ENCODE assay signal across 1 cellular context in the genomic region with DNA sequence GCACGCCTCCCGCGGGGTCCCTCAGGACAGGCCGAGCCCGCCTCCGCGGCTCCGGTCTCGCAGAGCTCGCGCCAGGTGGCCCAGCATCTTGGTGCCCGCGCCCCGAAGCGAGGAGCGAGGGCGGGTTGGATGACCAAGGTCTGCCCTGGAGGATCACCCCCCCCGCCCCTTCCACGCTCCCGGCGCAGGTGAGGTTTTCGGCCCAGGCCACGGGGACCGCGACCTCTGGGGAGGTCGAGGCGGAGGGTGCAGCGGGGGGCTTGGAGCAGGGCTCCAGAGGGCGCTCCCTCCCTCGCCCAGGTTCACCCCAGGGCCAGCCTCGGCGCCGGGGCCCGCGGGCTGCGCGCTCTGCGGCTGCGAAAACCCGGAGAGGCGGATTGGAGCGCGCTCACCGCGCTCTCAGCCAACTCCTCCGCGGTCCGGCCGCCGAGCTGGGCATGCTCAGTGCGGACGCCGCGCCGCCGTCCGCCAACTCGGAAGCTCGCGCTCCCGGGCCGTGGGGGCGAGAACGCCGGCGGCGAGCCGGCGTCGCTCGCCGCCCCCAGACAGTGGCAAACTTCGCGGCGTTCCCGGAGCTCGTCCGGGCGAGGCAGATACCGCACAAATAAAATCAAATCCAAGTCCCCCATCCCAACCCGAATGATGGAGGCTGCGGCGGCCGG.
TF ChIP-seq lines count a peak whose summit lies in the region.

A gene with protein sequence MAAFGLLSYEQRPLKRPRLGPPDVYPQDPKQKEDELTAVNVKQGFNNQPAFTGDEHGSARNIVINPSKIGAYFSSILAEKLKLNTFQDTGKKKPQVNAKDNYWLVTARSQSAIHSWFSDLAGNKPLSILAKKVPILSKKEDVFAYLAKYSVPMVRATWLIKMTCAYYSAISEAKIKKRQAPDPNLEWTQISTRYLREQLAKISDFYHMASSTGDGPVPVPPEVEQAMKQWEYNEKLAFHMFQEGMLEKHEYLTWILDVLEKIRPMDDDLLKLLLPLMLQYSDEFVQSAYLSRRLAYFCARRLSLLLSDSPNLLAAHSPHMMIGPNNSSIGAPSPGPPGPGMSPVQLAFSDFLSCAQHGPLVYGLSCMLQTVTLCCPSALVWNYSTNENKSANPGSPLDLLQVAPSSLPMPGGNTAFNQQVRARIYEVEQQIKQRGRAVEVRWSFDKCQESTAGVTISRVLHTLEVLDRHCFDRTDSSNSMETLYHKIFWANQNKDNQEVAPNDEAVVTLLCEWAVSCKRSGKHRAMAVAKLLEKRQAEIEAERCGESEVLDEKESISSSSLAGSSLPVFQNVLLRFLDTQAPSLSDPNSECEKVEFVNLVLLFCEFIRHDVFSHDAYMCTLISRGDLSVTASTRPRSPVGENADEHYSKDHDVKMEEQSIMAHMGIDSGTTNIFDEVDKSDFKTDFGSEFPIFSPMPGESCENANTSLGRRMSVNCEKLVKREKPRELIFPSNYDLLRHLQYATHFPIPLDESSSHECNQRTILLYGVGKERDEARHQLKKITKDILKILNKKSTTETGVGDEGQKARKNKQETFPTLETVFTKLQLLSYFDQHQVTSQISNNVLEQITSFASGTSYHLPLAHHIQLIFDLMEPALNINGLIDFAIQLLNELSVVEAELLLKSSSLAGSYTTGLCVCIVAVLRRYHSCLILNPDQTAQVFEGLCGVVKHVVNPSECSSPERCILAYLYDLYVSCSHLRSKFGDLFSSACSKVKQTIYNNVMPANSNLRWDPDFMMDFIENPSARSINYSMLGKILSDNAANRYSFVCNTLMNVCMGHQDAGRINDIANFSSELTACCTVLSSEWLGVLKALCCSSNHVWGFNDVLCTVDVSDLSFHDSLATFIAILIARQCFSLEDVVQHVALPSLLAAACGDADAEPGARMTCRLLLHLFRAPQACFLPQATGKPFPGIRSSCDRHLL (N-terminal part only) (plus strand): TSS at position 438 of the 662 bp plus-strand sequence. CDS start 1,263 bp downstream, outside the sequence.

TF ChIP-seq in HepG2, 621 proteins besides CTCF, POLR2A, EP300 and RAD21 (continued from another document and continues in another):
- no peak for TF ChIP-seq SOX6 (IDR thresholded peaks at IDR 0.05)
- TF ChIP-seq SOX6 (CRISPR knock-in tag; IDR thresholded peaks at IDR 0.05) = peak; percentile 53; the same call in 1 of the 2 replicates
- TF ChIP-seq, protein P1, sequence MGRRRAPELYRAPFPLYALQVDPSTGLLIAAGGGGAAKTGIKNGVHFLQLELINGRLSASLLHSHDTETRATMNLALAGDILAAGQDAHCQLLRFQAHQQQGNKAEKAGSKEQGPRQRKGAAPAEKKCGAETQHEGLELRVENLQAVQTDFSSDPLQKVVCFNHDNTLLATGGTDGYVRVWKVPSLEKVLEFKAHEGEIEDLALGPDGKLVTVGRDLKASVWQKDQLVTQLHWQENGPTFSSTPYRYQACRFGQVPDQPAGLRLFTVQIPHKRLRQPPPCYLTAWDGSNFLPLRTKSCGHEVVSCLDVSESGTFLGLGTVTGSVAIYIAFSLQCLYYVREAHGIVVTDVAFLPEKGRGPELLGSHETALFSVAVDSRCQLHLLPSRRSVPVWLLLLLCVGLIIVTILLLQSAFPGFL (CRISPR knock-in tag; IDR thresholded peaks at IDR 0.05) = no peak
- 0 out of 2 replicates have a peak, but pooled peaks have one; percentile 27 for TF ChIP-seq ZNF12 (CRISPR knock-in tag; IDR thresholded peaks at IDR 0.05)
- TF ChIP-seq, protein P2, sequence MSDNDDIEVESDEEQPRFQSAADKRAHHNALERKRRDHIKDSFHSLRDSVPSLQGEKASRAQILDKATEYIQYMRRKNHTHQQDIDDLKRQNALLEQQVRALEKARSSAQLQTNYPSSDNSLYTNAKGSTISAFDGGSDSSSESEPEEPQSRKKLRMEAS (IDR thresholded peaks at IDR 0.05) = peak; percentile 47; the same call in 1 of the 2 replicates
- TF ChIP-seq STAT5B (CRISPR knock-in tag; IDR thresholded peaks at IDR 0.05) = no peak
- TF ChIP-seq ZNF879 (CRISPR knock-in tag; IDR thresholded peaks at IDR 0.05) = 0 out of 2 replicates have a peak, but pooled peaks have one; percentile 73
- TF ChIP-seq ZNF275 (CRISPR knock-in tag; IDR thresholded peaks at IDR 0.05; ENCODE audit: borderline replicate concordance) = peak; percentile 27; the same call in 1 of the 2 replicates
- no peak for TF ChIP-seq NFKB2 (CRISPR knock-in tag; IDR thresholded peaks at IDR 0.05; ENCODE audit: borderline replicate concordance)
- TF ChIP-seq DBP (CRISPR knock-in tag; IDR thresholded peaks at IDR 0.05; ENCODE audit: not compliant biosample characterization) = no peak
- TF ChIP-seq, protein P3, sequence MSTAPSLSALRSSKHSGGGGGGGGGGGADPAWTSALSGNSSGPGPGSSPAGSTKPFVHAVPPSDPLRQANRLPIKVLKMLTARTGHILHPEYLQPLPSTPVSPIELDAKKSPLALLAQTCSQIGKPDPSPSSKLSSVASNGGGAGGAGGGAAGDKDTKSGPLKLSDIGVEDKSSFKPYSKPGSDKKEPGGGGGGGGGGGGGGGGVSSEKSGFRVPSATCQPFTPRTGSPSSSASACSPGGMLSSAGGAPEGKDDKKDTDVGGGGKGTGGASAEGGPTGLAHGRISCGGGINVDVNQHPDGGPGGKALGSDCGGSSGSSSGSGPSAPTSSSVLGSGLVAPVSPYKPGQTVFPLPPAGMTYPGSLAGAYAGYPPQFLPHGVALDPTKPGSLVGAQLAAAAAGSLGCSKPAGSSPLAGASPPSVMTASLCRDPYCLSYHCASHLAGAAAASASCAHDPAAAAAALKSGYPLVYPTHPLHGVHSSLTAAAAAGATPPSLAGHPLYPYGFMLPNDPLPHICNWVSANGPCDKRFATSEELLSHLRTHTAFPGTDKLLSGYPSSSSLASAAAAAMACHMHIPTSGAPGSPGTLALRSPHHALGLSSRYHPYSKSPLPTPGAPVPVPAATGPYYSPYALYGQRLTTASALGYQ (CRISPR knock-in tag; IDR thresholded peaks at IDR 0.05) = no peak
- TF ChIP-seq SRSF4 (IDR thresholded peaks at IDR 0.05; ENCODE audit: low read depth, low read length, poor library complexity, severe bottlenecking) = no peak
- TF ChIP-seq ZNF549 (CRISPR knock-in tag; IDR thresholded peaks at IDR 0.05) = no peak
- TF ChIP-seq ZBTB25 (CRISPR knock-in tag; IDR thresholded peaks at IDR 0.05) = no peak
- no peak for TF ChIP-seq PRMT3 (CRISPR knock-in tag; IDR thresholded peaks at IDR 0.05; ENCODE audit: borderline replicate concordance, low read depth)
- no peak for TF ChIP-seq SSRP1 (CRISPR knock-in tag; IDR thresholded peaks at IDR 0.05)
- no peak for TF ChIP-seq ZNF605 (CRISPR knock-in tag; IDR thresholded peaks at IDR 0.05)
- TF ChIP-seq, protein P4, sequence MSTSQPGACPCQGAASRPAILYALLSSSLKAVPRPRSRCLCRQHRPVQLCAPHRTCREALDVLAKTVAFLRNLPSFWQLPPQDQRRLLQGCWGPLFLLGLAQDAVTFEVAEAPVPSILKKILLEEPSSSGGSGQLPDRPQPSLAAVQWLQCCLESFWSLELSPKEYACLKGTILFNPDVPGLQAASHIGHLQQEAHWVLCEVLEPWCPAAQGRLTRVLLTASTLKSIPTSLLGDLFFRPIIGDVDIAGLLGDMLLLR (CRISPR knock-in tag; IDR thresholded peaks at IDR 0.05) = no peak; the same call in 1 of the 2 replicates
- TF ChIP-seq ZKSCAN5 (CRISPR knock-in tag; IDR thresholded peaks at IDR 0.05) = no peak
- no peak for TF ChIP-seq ATAD3A (CRISPR knock-in tag; IDR thresholded peaks at IDR 0.05)
- TF ChIP-seq, protein P5, sequence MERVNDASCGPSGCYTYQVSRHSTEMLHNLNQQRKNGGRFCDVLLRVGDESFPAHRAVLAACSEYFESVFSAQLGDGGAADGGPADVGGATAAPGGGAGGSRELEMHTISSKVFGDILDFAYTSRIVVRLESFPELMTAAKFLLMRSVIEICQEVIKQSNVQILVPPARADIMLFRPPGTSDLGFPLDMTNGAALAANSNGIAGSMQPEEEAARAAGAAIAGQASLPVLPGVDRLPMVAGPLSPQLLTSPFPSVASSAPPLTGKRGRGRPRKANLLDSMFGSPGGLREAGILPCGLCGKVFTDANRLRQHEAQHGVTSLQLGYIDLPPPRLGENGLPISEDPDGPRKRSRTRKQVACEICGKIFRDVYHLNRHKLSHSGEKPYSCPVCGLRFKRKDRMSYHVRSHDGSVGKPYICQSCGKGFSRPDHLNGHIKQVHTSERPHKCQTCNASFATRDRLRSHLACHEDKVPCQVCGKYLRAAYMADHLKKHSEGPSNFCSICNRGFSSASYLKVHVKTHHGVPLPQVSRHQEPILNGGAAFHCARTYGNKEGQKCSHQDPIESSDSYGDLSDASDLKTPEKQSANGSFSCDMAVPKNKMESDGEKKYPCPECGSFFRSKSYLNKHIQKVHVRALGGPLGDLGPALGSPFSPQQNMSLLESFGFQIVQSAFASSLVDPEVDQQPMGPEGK (CRISPR knock-in tag; IDR thresholded peaks at IDR 0.05) = peak; percentile 54; the same call in 1 of the 2 replicates
- TF ChIP-seq HMGXB3 (CRISPR knock-in tag; IDR thresholded peaks at IDR 0.05; ENCODE audit: borderline replicate concordance) = no peak
- TF ChIP-seq ZNF749 (CRISPR knock-in tag; IDR thresholded peaks at IDR 0.05; ENCODE audit: borderline replicate concordance) = peak; percentile 62; the same call in 1 of the 2 replicates
- TF ChIP-seq GPBP1L1 (CRISPR knock-in tag; IDR thresholded peaks at IDR 0.05) = no peak
- TF ChIP-seq ZNF441 (CRISPR knock-in tag; IDR thresholded peaks at IDR 0.05; ENCODE audit: borderline replicate concordance) = peak; percentile 99
- no peak for TF ChIP-seq PRPF4 (IDR thresholded peaks at IDR 0.05; ENCODE audit: low read depth, low read length, poor library complexity, severe bottlenecking)
- no peak for TF ChIP-seq ATF3 (CRISPR knock-in tag; IDR thresholded peaks at IDR 0.05)
- TF ChIP-seq REPIN1 (CRISPR knock-in tag; IDR thresholded peaks at IDR 0.05; ENCODE audit: borderline replicate concordance, low read depth) = peak; percentile 48; the same call in 1 of the 2 replicates
- peak; percentile 47; the same call in 1 of the 2 replicates for TF ChIP-seq SAP130 (CRISPR knock-in tag; IDR thresholded peaks at IDR 0.05; ENCODE audit: low read depth)
- TF ChIP-seq ZNF550 (CRISPR knock-in tag; IDR thresholded peaks at IDR 0.05; ENCODE audit: borderline replicate concordance) = no peak
- TF ChIP-seq CENPX (CRISPR knock-in tag; IDR thresholded peaks at IDR 0.05) = no peak
- no peak for TF ChIP-seq NFATC3 (CRISPR knock-in tag; IDR thresholded peaks at IDR 0.05)
- no peak for TF ChIP-seq KAT2B (IDR thresholded peaks at IDR 0.05; ENCODE audit: borderline replicate concordance, low read depth, low read length)
- peak; percentile 29 for TF ChIP-seq HNRNPK (IDR thresholded peaks at IDR 0.05; ENCODE audit: low read depth, low read length, poor library complexity, severe bottlenecking)
